Comparison of ENCODE assay signal across 8 cellular contexts in genomic region chr3:179653106-179653776, GRCh38. TPM values are rescaled to one million over a fixed set of nuclear protein-coding genes. Genes with fewer than 3 reads are reported as not detected.
A peak's percentile ranks its signal among the peaks of the same experiment; 100 is the strongest.
DNase-seq lines count a peak whose midpoint lies in the region; ATAC-seq, FAIRE-seq and TF ChIP-seq lines count a peak whose summit lies in the region.

No MANE protein-coding gene starts in this region.

- peak overlapping the region; percentile 91 for H3K4me3 ChIP-seq in psoas muscle

- H3K9me3 Mint-ChIP-seq in T-cell: no peaks in the 10 kb centered on the region

- peaks cover 33% of the 10 kb centered on the region for H3K4me1 ChIP-seq in psoas muscle

- POLR2A ChIA-PET in T-cell (lab: Charles Lee): no interaction called here

- H3K27me3 Mint-ChIP-seq in T-cell: no peaks in the 10 kb centered on the region

- peak; percentile 46 for DNase-seq in GM12892 (ENCODE audit: insufficient read length)
- peak; percentile 39 for DNase-seq in NCI-H1048 (lab: John Stamatoyannopoulos, UW)
- DNase-seq in T-cell: peak; percentile 19 to 70 (median 52)
- peak; percentile 62 for DNase-seq in amniotic stem cell (lab: John Stamatoyannopoulos, UW)
- DNase-seq in left ventricle myocardium superior: peak; percentile 84
- peak; percentile 78 to 90 for DNase-seq in psoas muscle
- DNase-seq in urothelium cell line (ENCODE audit: low spot score): peak; percentile 61

- peak overlapping the region; percentile 86 to 95 for H3K27ac Mint-ChIP-seq in T-cell

- peak overlapping the region; percentile 98 for H3K27ac ChIP-seq in psoas muscle

- TF ChIP-seq CTCF in psoas muscle (IDR thresholded peaks at IDR 0.05): no peak

- no peaks in the 10 kb centered on the region for H3K36me3 ChIP-seq in psoas muscle (ENCODE audit: insufficient read depth in 1 of 2, low read depth in 1 of 2)

- H3K27me3 ChIP-seq in psoas muscle (ENCODE audit: insufficient read depth in 3 of 3, low read length in 2 of 3): no peaks in the 10 kb centered on the region

- no peak for TF ChIP-seq POLR2A in GM12892 (IDR thresholded peaks at IDR 0.05; ENCODE audit: low read depth, low read length)

- no peaks in the 10 kb centered on the region for H3K9me3 ChIP-seq in psoas muscle

- intact Hi-C loops in left ventricle myocardium superior (cut with micrococcal nuclease): loop anchor here (10.0 kb wide), 1 partner anchor 82 kb away; no protein-coding TSS in a partner anchor
- intact Hi-C loops in psoas muscle (cut with DNase I): loop anchor here (2.0 kb wide), 2 partner anchors 80 to 82 kb away; no protein-coding TSS in a partner anchor

- H3K36me3 Mint-ChIP-seq in T-cell: peaks cover 8% of the 10 kb centered on the region

- peak overlapping the region; percentile 91 to 94 (median 93) for H3K4me3 Mint-ChIP-seq in T-cell

- CTCF ChIA-PET in T-cell (lab: Charles Lee): interaction anchor here in 1 of 2 donors (1.6 kb wide), 1 partner anchor 49 kb away, joined by 5 read pairs; the partner anchor contains the start of genes MRPL47 and NDUFB5

- H3K4me1 Mint-ChIP-seq in T-cell: peaks cover 30 to 40% (median 31%) of the 10 kb centered on the region in 3 donors

- WGBS in psoas muscle, 3 donors: 0 to 1% (median 0%) methylated on average over 40 to 74 of the region's 74 CpGs

- ATAC-seq in HG02610 (IDR thresholded peaks at IDR 0.05; ENCODE audit: unreplicated experiment) (peak; percentile 66), T-cell (replicated peaks in 1 of 4) (peak; percentile 72 to 80 (median 75)), left ventricle myocardium superior (peak; percentile 82), psoas muscle (peak; percentile 77 to 82 (median 80))

- FAIRE-seq in GM12892 (lab: Jason Lieb, UNC): peak; percentile 67
- FAIRE-seq in urothelium cell line (lab: Jason Lieb, UNC): no peak

RNA-seq across cellular contexts. Expression of gene USP13, which starts 0.4 kb away (rescaled TPM):
- 5.0 TPM for polyA plus RNA-seq in GM12892 (2012; ENCODE audit: missing spikeins)
- total RNA-seq in T-cell: 1 to 10 TPM; 6.2 to 7.9 (median 7.0) TPM
- 156 TPM for total RNA-seq in left ventricle myocardium superior
- total RNA-seq in psoas muscle: 100 to 1,000 TPM; 175 to 324 (median 269) TPM
- 10 to 100 TPM; 16.1 to 96.0 (median 86.2) TPM for polyA plus RNA-seq in psoas muscle

RNA-seq across cellular contexts. Expression of gene NDUFB5, which starts 48.6 kb away (rescaled TPM):
- polyA plus RNA-seq in GM12892 (2012; ENCODE audit: missing spikeins): 158 TPM
- total RNA-seq in T-cell: 10 to 100 TPM; 25.6 to 56.1 (median 49.7) TPM
- total RNA-seq in left ventricle myocardium superior: 363 TPM
- 100 to 1,000 TPM; 161 to 233 (median 206) TPM for total RNA-seq in psoas muscle
- polyA plus RNA-seq in psoas muscle: 100 to 1,000 TPM; 147 to 261 (median 181) TPM

RNA-seq across cellular contexts. Expression of gene MRPL47, which starts 48.8 kb away (rescaled TPM):
- polyA plus RNA-seq in GM12892 (2012; ENCODE audit: missing spikeins): 55.9 TPM
- total RNA-seq in T-cell (10 to 100 TPM; 16.2 to 22.7 (median 19.7) TPM), left ventricle myocardium superior (47.8 TPM), psoas muscle (10 to 100 TPM; 29.4 to 62.6 (median 38.8) TPM)
- polyA plus RNA-seq in psoas muscle: 100 to 1,000 TPM in 1 of 3 donors, 10 to 100 TPM in 2; 63.2 to 108 (median 87.5) TPM

Comparison
In these comparisons a context has a peak if more than half of its experiments do, and no peak if none do; other contexts are left out.
1. Peak in every context shown above with its lines: DNase-seq, ATAC-seq, H3K4me3 ChIP-seq and H3K27ac ChIP-seq.
2. RNA of gene USP13, which starts 0.4 kb away (total RNA-seq): 175 to 324 TPM in psoas muscle and 156 TPM in left ventricle myocardium superior (single experiment); 6.2 to 7.9 TPM in T-cell; every median in the first group is over 10 times any median in the second.